35 cellular contexts compared by ENCODE assay signal in genomic region chr11:130455493-130456127, GRCh38. TPM values are rescaled to one million over a fixed set of nuclear protein-coding genes. Genes with fewer than 3 reads are reported as not detected.
DNase-seq lines count a peak whose midpoint lies in the region; ATAC-seq, FAIRE-seq and TF ChIP-seq lines count a peak whose summit lies in the region.
"Had no signal": no experiment of that assay in that cellular context is flagged by ENCODE, and none has a peak within 500 bp of the region (broad histone marks: within the 10 kb centered on the region; RNA-seq: fewer than 3 reads in every experiment).

No MANE protein-coding gene starts in this region.

- H4K8ac ChIP-seq in neuronal stem cell (ENCODE audit: low read depth, low read length), result no peak overlapping the region

- CTCF ChIA-PET in HepG2 (lab: Yijun Ruan, JAX; ENCODE audit: low intra/inter-chr PET ratio, low total read pairs) (no interaction called here), SK-N-SH (lab: Yijun Ruan, JAX) (interaction anchor here (1.0 to 2.8 kb wide), 3 partner anchors 21 to 406 kb away, joined by 3 to 15 read pairs (median 5); no protein-coding TSS in a partner anchor)

- TF ChIP-seq CTCF in HepG2 (CRISPR knock-in tag; IDR thresholded peaks at IDR 0.05), result no peak
- no peak for TF ChIP-seq CTCF in right lobe of liver (IDR thresholded peaks at IDR 0.05)
- no peak for TF ChIP-seq CTCF in kidney (IDR thresholded peaks at IDR 0.05; ENCODE audit: borderline replicate concordance, extremely low read depth, insufficient read depth)
- TF ChIP-seq CTCF in SK-N-SH (IDR thresholded peaks at IDR 0.05), result no peak

- ATAC-seq in HepG2, result no peak
- no peak for ATAC-seq in right lobe of liver
- ATAC-seq in GM19324 (IDR thresholded peaks at IDR 0.05; ENCODE audit: low FRiP score, unreplicated experiment), result no peak
- ATAC-seq in GM21390 (IDR thresholded peaks at IDR 0.05; ENCODE audit: unreplicated experiment), result no peak
- ATAC-seq in HG02623 (IDR thresholded peaks at IDR 0.05; ENCODE audit: unreplicated experiment), result no peak
- ATAC-seq: activated T-helper 17 cell treated with anti-CD3 and anti-CD28 coated beads, Interleukin-2, amount 50 U/mL, for 72 hours; HCT116; SK-N-SH treated with all-trans-retinoic acid at 6 μM for 48 hours had no signal

- H3K4me3 ChIP-seq in HepG2 (replicated peaks in 1 of 3; ENCODE audit: insufficient read depth in 1 of 3, low read depth in 2 of 3, low read length in 3 of 3) (no peak overlapping the region), right lobe of liver (no peak overlapping the region), kidney (ENCODE audit: low read length in 2 of 2) (no peak overlapping the region), neuronal stem cell (ENCODE audit: low read length in 2 of 2) (no peak overlapping the region), SK-N-SH (ENCODE audit: low read depth in 2 of 2, low read length in 1 of 2) (no peak overlapping the region)
- H3K4me3 ChIP-seq: coronary artery, neural progenitor cell, thoracic aorta had no signal

- peaks cover 7% of the 10 kb centered on the region; the same call in 1 of the 2 replicates for H3K4me1 ChIP-seq in HepG2 (ENCODE audit: insufficient read depth, low read length)
- H3K4me1 ChIP-seq in right lobe of liver, result no peaks in the 10 kb centered on the region
- peaks cover 15 to 19% of the 10 kb centered on the region in 2 donors for H3K4me1 ChIP-seq in kidney (ENCODE audit: control insufficient read depth in 1 of 2, insufficient read depth in 1 of 2, low read depth in 1 of 2, low read length in 2 of 2)
- peaks cover 0 to 4% of the 10 kb centered on the region in 2 donors for H3K4me1 ChIP-seq in neuronal stem cell (ENCODE audit: control insufficient read depth in 2 of 2, insufficient read depth in 1 of 2, low read depth in 1 of 2, low read length in 2 of 2)
- H3K4me1 ChIP-seq in SK-N-SH (ENCODE audit: control insufficient read depth in 1 of 2, insufficient read depth in 2 of 2, low read depth in 1 of 2, low read length in 1 of 2), result peaks cover 0 to 8% of the 10 kb centered on the region in 2 experiments; a peak in 1 of 4 replicates
- H3K4me1 ChIP-seq: neural progenitor cell had no signal

- 35% methylated on average over 12 of the region's 14 CpGs for WGBS in HepG2 (ENCODE audit: low lambda C conversion rate)
- 76% methylated on average over 3 of the region's 14 CpGs for WGBS in right lobe of liver (ENCODE audit: insufficient coverage, low coverage, low lambda C conversion rate, missing lambda C conversion rate)
- no CpG with 5 or more reads among the region's 14 CpGs for WGBS in neuronal stem cell (ENCODE audit: extremely low coverage in 2 of 2, insufficient read length in 2 of 2, insufficient replicate concordance in 1 of 2), 2 donors
- WGBS in SK-N-SH (ENCODE audit: low lambda C conversion rate), result 83% methylated on average over 12 of the region's 14 CpGs

- H3K79me2 ChIP-seq in HepG2 (ENCODE audit: insufficient read depth, low read length) (no peaks in the 10 kb centered on the region), SK-N-SH (ENCODE audit: insufficient read depth) (no peaks in the 10 kb centered on the region; the same call in 1 of the 2 replicates)

- H3K4me2 ChIP-seq in HepG2 (ENCODE audit: low read depth, low read length), result no peak overlapping the region
- H3K4me2 ChIP-seq in neuronal stem cell (ENCODE audit: insufficient read depth, low read length, poor library complexity, severe bottlenecking), result no peak overlapping the region
- H3K4me2 ChIP-seq in SK-N-SH, result no peak overlapping the region
- H3K4me2 ChIP-seq: KMS-11, neural progenitor cell had no signal

- POLR2A ChIA-PET in HepG2 (lab: Yijun Ruan, JAX) (no interaction called here), SK-N-SH (lab: Yijun Ruan, JAX) (no interaction called here)

- FAIRE-seq in HepG2 (lab: Jason Lieb, UNC) (no peak), kidney (lab: Jason Lieb, UNC) (no peak)
- FAIRE-seq: frontal cortex, G401.6 had no signal

- no peak overlapping the region for H2BK5ac ChIP-seq in neuronal stem cell (ENCODE audit: low read length)

- TF ChIP-seq POLR2A in HepG2 (IDR thresholded peaks at IDR 0.05; ENCODE audit: insufficient read depth in 1 of 2, low read depth in 2 of 2, low read length in 2 of 2) (no peak), right lobe of liver (IDR thresholded peaks at IDR 0.05) (no peak)

- peak overlapping the region; percentile 23 for H2AK5ac ChIP-seq in neuronal stem cell (ENCODE audit: low read depth, low read length)

- no peak overlapping the region for H3K27ac ChIP-seq in HepG2 (ENCODE audit: extremely low read length, insufficient read depth, low read length)
- H3K27ac ChIP-seq in right lobe of liver, result no peak overlapping the region
- H3K27ac ChIP-seq in kidney (ENCODE audit: low read depth in 2 of 2, low read length in 2 of 2), result no peak overlapping the region
- H3K27ac ChIP-seq in neuronal stem cell (replicated peaks; ENCODE audit: low read length), result no peak overlapping the region
- H3K27ac ChIP-seq in SK-N-SH (ENCODE audit: low read depth in 2 of 2, low read length in 1 of 2), result no peak overlapping the region
- H3K27ac ChIP-seq: KMS-11, neural progenitor cell, RWPE1, thoracic aorta had no signal

- no peak overlapping the region for H3K23ac ChIP-seq in neuronal stem cell (ENCODE audit: low read depth, low read length, poor library complexity)

- intact Hi-C loops in HepG2 (cut with micrococcal nuclease; ENCODE audit: unreplicated experiment) (no loop called here), right lobe of liver (cut with DNase I) (no loop called here), kidney (cut with DNase I) (no loop called here)

- H3K9ac ChIP-seq in HepG2 (ENCODE audit: insufficient read depth, low read depth, low read length) (no peak overlapping the region), kidney (ENCODE audit: low read length in 2 of 2) (no peak overlapping the region), neuronal stem cell (ENCODE audit: low read depth, low read length, poor library complexity) (no peak overlapping the region), SK-N-SH (no peak overlapping the region)
- H3K9ac ChIP-seq: KMS-11, neural progenitor cell had no signal

- no peaks in the 10 kb centered on the region for H3K36me3 ChIP-seq in HepG2 (replicated peaks in 1 of 2; ENCODE audit: control insufficient read depth in 1 of 2, insufficient read depth in 2 of 2, low read length in 2 of 2)
- H3K36me3 ChIP-seq in right lobe of liver, result no peaks in the 10 kb centered on the region
- H3K36me3 ChIP-seq in kidney (ENCODE audit: control insufficient read depth in 1 of 2, insufficient read depth in 2 of 2, low read length in 2 of 2), result no peaks in the 10 kb centered on the region
- no peaks in the 10 kb centered on the region for H3K36me3 ChIP-seq in neuronal stem cell (replicated peaks in 1 of 2; ENCODE audit: control insufficient read depth in 2 of 2, insufficient read depth in 2 of 2, low read length in 2 of 2)
- no peaks in the 10 kb centered on the region for H3K36me3 ChIP-seq in SK-N-SH (replicated peaks in 1 of 2; ENCODE audit: control insufficient read depth in 1 of 2, insufficient read depth in 2 of 2, low read length in 1 of 2)
- H3K36me3 ChIP-seq: neural progenitor cell, thoracic aorta had no signal

- H3F3A ChIP-seq in SK-N-SH (replicated peaks; ENCODE audit: insufficient read depth), result peaks cover 3% of the 10 kb centered on the region

- H3K27me3 ChIP-seq in HepG2 (ENCODE audit: control insufficient read depth in 1 of 2, insufficient read depth in 2 of 2, low read length in 2 of 2) (peaks cover 2 to 42% of the 10 kb centered on the region in 2 experiments; a peak in 3 of 5 replicates), right lobe of liver (no peaks in the 10 kb centered on the region), neuronal stem cell (ENCODE audit: control insufficient read depth in 3 of 3, insufficient read depth in 3 of 3, low read depth in 1 of 3, low read length in 3 of 3) (peaks cover 0 to 14% (median 4%) of the 10 kb centered on the region in 3 experiments), SK-N-SH (ENCODE audit: insufficient read depth) (no peaks in the 10 kb centered on the region)

- H3K18ac ChIP-seq in neuronal stem cell (ENCODE audit: low read length), result no peak overlapping the region

- no peaks in the 10 kb centered on the region for H4K20me1 ChIP-seq in HepG2 (ENCODE audit: insufficient read depth, low read length)
- H4K20me1 ChIP-seq in SK-N-SH (ENCODE audit: insufficient read depth), result no peaks in the 10 kb centered on the region

- H2AFZ ChIP-seq in HepG2 (ENCODE audit: low read length), result no peak overlapping the region
- H2AFZ ChIP-seq in neuronal stem cell (ENCODE audit: low read length), result no peak overlapping the region
- no peak overlapping the region for H2AFZ ChIP-seq in SK-N-SH (ENCODE audit: low read depth)
- H2AFZ ChIP-seq: neural progenitor cell had no signal

- H2BK15ac ChIP-seq in neuronal stem cell (ENCODE audit: low read length), result no peak overlapping the region

- H3K9me3 ChIP-seq in HepG2 (ENCODE audit: low read length), result no peaks in the 10 kb centered on the region
- no peaks in the 10 kb centered on the region for H3K9me3 ChIP-seq in right lobe of liver
- H3K9me3 ChIP-seq in kidney (ENCODE audit: control insufficient read depth in 1 of 2, low read length in 2 of 2), result no peaks in the 10 kb centered on the region
- no peaks in the 10 kb centered on the region for H3K9me3 ChIP-seq in neuronal stem cell (replicated peaks in 1 of 2; ENCODE audit: control insufficient read depth in 2 of 2, insufficient read depth in 1 of 2, low read depth in 1 of 2, low read length in 2 of 2)
- H3K9me3 ChIP-seq in SK-N-SH, result no peaks in the 10 kb centered on the region
- H3K9me3 ChIP-seq: thoracic aorta had no signal

- no peaks in the 10 kb centered on the region for H3K79me1 ChIP-seq in neuronal stem cell (ENCODE audit: low read depth, low read length)

- H4K91ac ChIP-seq in neuronal stem cell (ENCODE audit: low read depth, low read length, poor library complexity), result no peak overlapping the region

- in situ Hi-C loops in HepG2 (cut with HindIII; ENCODE audit: extremely low pct_ligation_motif_present, low pct_unique_long_range_greater_than_20kb), result no loop called here

- no peak for TF ChIP-seq EP300 in HepG2 (IDR thresholded peaks at IDR 0.05; ENCODE audit: low read depth in 2 of 2, low read length in 2 of 2)
- TF ChIP-seq EP300 in HepG2 (CRISPR knock-in tag; IDR thresholded peaks at IDR 0.05; ENCODE audit: borderline replicate concordance), result no peak
- no peak for TF ChIP-seq EP300 in SK-N-SH (IDR thresholded peaks at IDR 0.05; ENCODE audit: borderline replicate concordance in 1 of 2, low read depth in 1 of 2, low read length in 1 of 2)

- no peak for TF ChIP-seq RAD21 in HepG2 (CRISPR knock-in tag; IDR thresholded peaks at IDR 0.05)
- no peak for TF ChIP-seq RAD21 in SK-N-SH (IDR thresholded peaks at IDR 0.05; ENCODE audit: low read length)

- no peak overlapping the region for H3K4ac ChIP-seq in neuronal stem cell (ENCODE audit: low read length)

- H2BK12ac ChIP-seq in neuronal stem cell (ENCODE audit: low read length), result no peak overlapping the region

- DNase-seq in HepG2 (ENCODE audit: low spot score) (no peak), right lobe of liver (no peak), kidney (peak; percentile 86), neuronal stem cell (ENCODE audit: low spot score) (no peak), SK-N-SH (no peak)
- DNase-seq: activated CD4-positive, alpha-beta memory T cell treated with anti-CD3 and anti-CD28 coated beads, Interleukin-2, amount 10 ng/mL, durations not matched to agents 7 days and 5 days; activated CD4-positive, alpha-beta T cell treated with anti-CD3 and anti-CD28 coated beads for 1 hour; activated CD8-positive, alpha-beta memory T cell treated with anti-CD3 and anti-CD28 coated beads, Interleukin-2, amount 50 U/mL, for 48 hours; activated naive CD4-positive, alpha-beta T cell treated with anti-CD3 and anti-CD28 coated beads, Interleukin-2, amount 50 U/mL, for 16 hours; DMS153; effector memory CD4-positive, alpha-beta T cell; erythroblast; hippocampal formation; immature natural killer cell; NCI-H1436; NCI-H2081 treated with DMSO at 0.1 percent for 48 hours; NCI-H446 treated with DMSO at 0.1 percent for 48 hours; stimulated activated CD4-positive, alpha-beta T cell treated with anti-CD3 and anti-CD28 coated beads, Interleukin-15, amount 100 ng/mL, for 24 hours; stimulated activated naive CD4-positive, alpha-beta T cell treated with Interleukin-2 at 50 U/mL for 16 hours; T-helper 2 cell had no signal

- H2BK120ac ChIP-seq in neuronal stem cell (ENCODE audit: low read depth, low read length), result no peak overlapping the region

- no peaks in the 10 kb centered on the region for H3K9me2 ChIP-seq in SK-N-SH

- no TSS peak for BruUV-seq in HepG2 (replicated peaks; lab: Mats Ljungman, UMichigan)

- no peak overlapping the region for H3K14ac ChIP-seq in neuronal stem cell (ENCODE audit: low read length)

RNA-seq across cellular contexts. Expression of gene ADAMTS15, which starts 7.2 kb away (rescaled TPM):
- total RNA-seq in HepG2 (2016; rRNA removed; fragmentation: Illumina TruSeq; extraction: Trizol) (0.02 TPM in 1 of 2 replicates, not detected in the other), right lobe of liver (1 to 10 TPM in 1 of 6 experiments, under 1 TPM in 4, not detected in 1; 0.19 to 1.1 (median 0.31) TPM), kidney (6.2 TPM)
- total RNA-seq in HepG2 (2016; cell fraction: cytosol; rRNA removed; fragmentation: Illumina TruSeq; extraction: Trizol; ENCODE audit: low read depth), result not detected in 2 replicates
- total RNA-seq in HepG2 (2016; cell fraction: insoluble cytoplasmic fraction; rRNA removed; fragmentation: Illumina TruSeq; extraction: Trizol), result not detected in 2 replicates
- total RNA-seq in HepG2 (2016; cell fraction: membrane; rRNA removed; fragmentation: Illumina TruSeq; extraction: Trizol), result not detected in 2 replicates
- total RNA-seq in HepG2 (2016; cell fraction: nucleus; rRNA removed; fragmentation: Illumina TruSeq; extraction: Trizol), result not detected in 2 replicates
- polyA plus RNA-seq in HepG2 (2011; rRNA removed) (0.01 TPM in 1 of 2 replicates, not detected in the other), kidney (ENCODE audit: insufficient read depth, low read depth, low replicate concordance) (3.6 TPM), SK-N-SH (2012; rRNA removed) (0.96 and 1.1 TPM in 2 replicates)
- polyA plus RNA-seq in HepG2 (2011; cell fraction: cytosol; rRNA removed), result not detected in 2 replicates
- not detected in 2 replicates for polyA plus RNA-seq in HepG2 (2011; cell fraction: nucleus; rRNA removed)
- polyA plus RNA-seq in HepG2 (2012), result not detected in 2 replicates
- not detected in 2 replicates for polyA plus RNA-seq in HepG2 (2016; cell fraction: cytosol; fragmentation: Illumina TruSeq; extraction: Trizol; ENCODE audit: low read depth)
- not detected in 2 replicates for polyA plus RNA-seq in HepG2 (2016; cell fraction: insoluble cytoplasmic fraction; fragmentation: Illumina TruSeq; extraction: Trizol; ENCODE audit: low read depth)
- not detected in 2 replicates for polyA plus RNA-seq in HepG2 (2016; cell fraction: membrane; fragmentation: Illumina TruSeq; extraction: Trizol; ENCODE audit: low read depth)
- polyA plus RNA-seq in HepG2 (2016; cell fraction: nucleus; fragmentation: Illumina TruSeq; extraction: Trizol; ENCODE audit: insufficient read depth, low read depth), result not detected in 2 replicates
- polyA minus RNA-seq in HepG2 (2011; rRNA and poly(A)+ RNA removed; ENCODE audit: low replicate concordance), result 0.63 TPM in 1 of 2 replicates, not detected in the other
- not detected in 2 replicates for polyA minus RNA-seq in HepG2 (2011; cell fraction: cytosol; rRNA and poly(A)+ RNA removed)
- polyA minus RNA-seq in HepG2 (2011; cell fraction: nucleus; rRNA and poly(A)+ RNA removed), result not detected in 2 replicates
- polyA plus RNA-seq in neuronal stem cell (2013, experiment 1 of 2), result 0.61 TPM
- 0.65 TPM for polyA plus RNA-seq in neuronal stem cell (2013, experiment 2 of 2)
- polyA plus RNA-seq in SK-N-SH (2012; cell fraction: cytosol; rRNA removed), result 0.44 and 0.69 TPM in 2 replicates
- polyA plus RNA-seq in SK-N-SH (2012; cell fraction: nucleus; rRNA removed), result 1.8 and 1.9 TPM in 2 replicates
- total RNA-seq: activated CD4-positive, alpha-beta memory T cell treated with anti-CD3 and anti-CD28 coated beads, Interleukin-2, amount 10 ng/mL, durations not matched to agents 7 days and 5 days; activated T-helper 17 cell treated with anti-CD3 and anti-CD28 coated beads, Interleukin-2, amount 50 U/mL, for 72 hours had no signal
- polyA plus RNA-seq: immature natural killer cell had no signal

RNA-seq across cellular contexts. Expression of gene ADAMTS8, which starts 27.2 kb away (rescaled TPM):
- not detected in 2 replicates for total RNA-seq in HepG2 (2016; rRNA removed; fragmentation: Illumina TruSeq; extraction: Trizol)
- not detected in 2 replicates for total RNA-seq in HepG2 (2016; cell fraction: cytosol; rRNA removed; fragmentation: Illumina TruSeq; extraction: Trizol; ENCODE audit: low read depth)
- total RNA-seq in HepG2 (2016; cell fraction: insoluble cytoplasmic fraction; rRNA removed; fragmentation: Illumina TruSeq; extraction: Trizol), result not detected in 2 replicates
- not detected in 2 replicates for total RNA-seq in HepG2 (2016; cell fraction: membrane; rRNA removed; fragmentation: Illumina TruSeq; extraction: Trizol)
- total RNA-seq in HepG2 (2016; cell fraction: nucleus; rRNA removed; fragmentation: Illumina TruSeq; extraction: Trizol), result not detected in 2 replicates
- polyA plus RNA-seq in HepG2 (2011; rRNA removed), result not detected in 2 replicates
- not detected in 2 replicates for polyA plus RNA-seq in HepG2 (2011; cell fraction: cytosol; rRNA removed)
- polyA plus RNA-seq in HepG2 (2011; cell fraction: nucleus; rRNA removed), result not detected in 2 replicates
- not detected in 2 replicates for polyA plus RNA-seq in HepG2 (2012)
- not detected in 2 replicates for polyA plus RNA-seq in HepG2 (2016; cell fraction: cytosol; fragmentation: Illumina TruSeq; extraction: Trizol; ENCODE audit: low read depth)
- polyA plus RNA-seq in HepG2 (2016; cell fraction: insoluble cytoplasmic fraction; fragmentation: Illumina TruSeq; extraction: Trizol; ENCODE audit: low read depth), result not detected in 2 replicates
- polyA plus RNA-seq in HepG2 (2016; cell fraction: membrane; fragmentation: Illumina TruSeq; extraction: Trizol; ENCODE audit: low read depth), result not detected in 2 replicates
- not detected in 2 replicates for polyA plus RNA-seq in HepG2 (2016; cell fraction: nucleus; fragmentation: Illumina TruSeq; extraction: Trizol; ENCODE audit: insufficient read depth, low read depth)
- not detected in 2 replicates for polyA minus RNA-seq in HepG2 (2011; rRNA and poly(A)+ RNA removed; ENCODE audit: low replicate concordance)
- polyA minus RNA-seq in HepG2 (2011; cell fraction: cytosol; rRNA and poly(A)+ RNA removed), result not detected in 2 replicates
- polyA minus RNA-seq in HepG2 (2011; cell fraction: nucleus; rRNA and poly(A)+ RNA removed), result not detected in 2 replicates
- total RNA-seq in right lobe of liver, result under 1 TPM in 1 of 6 experiments, not detected in 5; 0.11 TPM
- 1.2 TPM for total RNA-seq in kidney
- polyA plus RNA-seq in kidney (ENCODE audit: insufficient read depth, low read depth, low replicate concordance), result 1.6 TPM
- 0.13 TPM for polyA plus RNA-seq in neuronal stem cell (2013, experiment 1 of 2)
- 0.10 TPM for polyA plus RNA-seq in neuronal stem cell (2013, experiment 2 of 2)
- not detected in 2 replicates for polyA plus RNA-seq in SK-N-SH (2012; rRNA removed)
- polyA plus RNA-seq in SK-N-SH (2012; cell fraction: cytosol; rRNA removed), result 0.01 and 0.03 TPM in 2 replicates
- not detected in 2 replicates for polyA plus RNA-seq in SK-N-SH (2012; cell fraction: nucleus; rRNA removed)
- total RNA-seq: activated CD4-positive, alpha-beta memory T cell treated with anti-CD3 and anti-CD28 coated beads, Interleukin-2, amount 10 ng/mL, durations not matched to agents 7 days and 5 days; activated T-helper 17 cell treated with anti-CD3 and anti-CD28 coated beads, Interleukin-2, amount 50 U/mL, for 72 hours; bronchial epithelial cell; lung microvascular endothelial cell had no signal
